13 cellular contexts compared by ENCODE assay signal in genomic region chr9:112555844-112556482, GRCh38.
DNase-seq lines count a peak whose midpoint lies in the region; ATAC-seq, FAIRE-seq and TF ChIP-seq lines count a peak whose summit lies in the region.
"Had no signal": no experiment of that assay in that cellular context is flagged by ENCODE, and none has a peak within 500 bp of the region (broad histone marks: within the 10 kb centered on the region; RNA-seq: fewer than 3 reads in every experiment).

No MANE protein-coding gene starts in this region.

- DNase-seq in GM10248 (ENCODE audit: extremely low spot score) (peak; percentile 20), bronchial epithelial cell (ENCODE audit: low read depth) (peak; percentile 6), mesenchymal stem cell (no peak), right atrium auricular region (ENCODE audit: low spot score) (no peak), C1 segment of cervical spinal cord (lab: John Stamatoyannopoulos, UW) (no peak), psoas muscle (no peak)
- DNase-seq: activated effector memory CD4-positive, alpha-beta T cell treated with anti-CD3 and anti-CD28 coated beads, Interleukin-2, amount 50 U/mL, for 16 hours; aorta; cortex of kidney; islet precursor cell had no signal

- H4K8ac ChIP-seq in mesenchymal stem cell (ENCODE audit: low read length) = no peak overlapping the region

- H3K4ac ChIP-seq in mesenchymal stem cell (ENCODE audit: low read depth in 1 of 2, low read length in 2 of 2) = no peak overlapping the region

- peaks cover 26% of the 10 kb centered on the region for H3K79me1 ChIP-seq in mesenchymal stem cell (replicated peaks; ENCODE audit: low read length, poor library complexity, severe bottlenecking)

- H3K9me3 ChIP-seq in HEK293 (ENCODE audit: control insufficient read depth, insufficient read depth, low read depth, low read length) (no peaks in the 10 kb centered on the region), mesenchymal stem cell (ENCODE audit: control insufficient read depth, low read length) (no peaks in the 10 kb centered on the region), right atrium auricular region (no peaks in the 10 kb centered on the region), psoas muscle (no peaks in the 10 kb centered on the region)
- H3K9me3 ChIP-seq: SJSA1 had no signal

- H3K36me3 ChIP-seq in HEK293 (ENCODE audit: control insufficient read depth in 2 of 2, insufficient read depth in 1 of 2, low read length in 2 of 2) (no peaks in the 10 kb centered on the region), bronchial epithelial cell (ENCODE audit: control insufficient read depth, insufficient read depth, low read length) (no peaks in the 10 kb centered on the region), mesenchymal stem cell (ENCODE audit: control insufficient read depth in 1 of 2, insufficient read depth in 2 of 2, low read depth in 1 of 2, low read length in 2 of 2) (no peaks in the 10 kb centered on the region), right atrium auricular region (no peaks in the 10 kb centered on the region), psoas muscle (ENCODE audit: insufficient read depth in 1 of 2, low read depth in 1 of 2) (no peaks in the 10 kb centered on the region)
- H3K36me3 ChIP-seq: SJSA1 had no signal

- intact Hi-C loops in psoas muscle (cut with DNase I) = no loop called here

- peak overlapping the region in 1 of 2 experiments; percentile 48 for H3K18ac ChIP-seq in mesenchymal stem cell (ENCODE audit: low read depth in 1 of 2, low read length in 2 of 2)

- CTCF ChIA-PET in GM10248 (lab: Yijun Ruan, JAX) (interaction anchor here (1.0 to 2.1 kb wide), 3 partner anchors 12 to 14 kb away, joined by 3 to 8 read pairs (median 4); no protein-coding TSS in a partner anchor), HEK293 (lab: Yijun Ruan, JAX) (interaction anchor here (0.6 kb wide), 2 partner anchors 241 to 299 kb away, joined by 3 to 4 read pairs; no protein-coding TSS in a partner anchor)

- H3K4me1 ChIP-seq in HEK293 (ENCODE audit: control insufficient read depth, insufficient read depth, low read length) = no peaks in the 10 kb centered on the region
- H3K4me1 ChIP-seq in mesenchymal stem cell (ENCODE audit: control insufficient read depth, insufficient read depth, low read depth, low read length) = peaks cover 5% of the 10 kb centered on the region
- H3K4me1 ChIP-seq in right atrium auricular region = peaks cover 0 to 21% of the 10 kb centered on the region in 2 donors
- peaks cover 16% of the 10 kb centered on the region for H3K4me1 ChIP-seq in psoas muscle

- FAIRE-seq in bronchial epithelial cell (lab: Jason Lieb, UNC) = no peak

- H4K91ac ChIP-seq in mesenchymal stem cell (ENCODE audit: low read length) = peak overlapping the region; percentile 29

- peak overlapping the region; percentile 58 for H2AK5ac ChIP-seq in mesenchymal stem cell (ENCODE audit: low read length, severe bottlenecking)

- H3K23ac ChIP-seq in mesenchymal stem cell (ENCODE audit: low read length in 2 of 2) = no peak overlapping the region

- TF ChIP-seq CTCF in GM10248 (IDR thresholded peaks at IDR 0.05; ENCODE audit: control extremely low read depth, extremely low read depth, low read depth, missing control alignments) (no peak), HEK293 (tag by site-specific recombination; IDR thresholded peaks at IDR 0.05) (no peak), bronchial epithelial cell (IDR thresholded peaks at IDR 0.05; ENCODE audit: insufficient read depth, low read length, severe bottlenecking) (no peak), right atrium auricular region (IDR thresholded peaks at IDR 0.05) (no peak), psoas muscle (IDR thresholded peaks at IDR 0.05) (no peak)

- no peak overlapping the region for H2BK12ac ChIP-seq in mesenchymal stem cell (ENCODE audit: low read length in 2 of 2)

- H2BK5ac ChIP-seq in mesenchymal stem cell (ENCODE audit: low read depth, low read length, poor library complexity, severe bottlenecking) = no peak overlapping the region

- no peak overlapping the region for H2AFZ ChIP-seq in mesenchymal stem cell (ENCODE audit: low read depth, low read length)

- ATAC-seq in GM18502 (IDR thresholded peaks at IDR 0.05; ENCODE audit: poor library complexity, unreplicated experiment) (no peak), psoas muscle (no peak)

- POLR2A ChIA-PET in GM10248 (lab: Yijun Ruan, JAX) (no interaction called here), HEK293 (lab: Yijun Ruan, JAX) (interaction anchor here (0.5 kb wide), 1 partner anchor 139 kb away, joined by 4 read pairs; no protein-coding TSS in a partner anchor)

- H3K27me3 ChIP-seq in bronchial epithelial cell (ENCODE audit: control insufficient read depth, insufficient read depth, low read length) = no peaks in the 10 kb centered on the region
- no peaks in the 10 kb centered on the region for H3K27me3 ChIP-seq in mesenchymal stem cell (ENCODE audit: control insufficient read depth in 1 of 2, insufficient read depth in 1 of 2, low read length in 2 of 2)
- no peaks in the 10 kb centered on the region for H3K27me3 ChIP-seq in right atrium auricular region
- no peaks in the 10 kb centered on the region for H3K27me3 ChIP-seq in psoas muscle (ENCODE audit: insufficient read depth in 3 of 3, low read length in 2 of 3)
- H3K27me3 ChIP-seq: SJSA1 had no signal

- H3K14ac ChIP-seq in mesenchymal stem cell (ENCODE audit: low read length in 2 of 2) = no peak overlapping the region

- WGBS in mesenchymal stem cell = 92% methylated on average over 8 of the region's 9 CpGs
- WGBS in psoas muscle, 3 donors = 89 to 95% (median 91%) methylated on average over 9 of the region's 9 CpGs

- no peak overlapping the region for H2BK15ac ChIP-seq in mesenchymal stem cell (ENCODE audit: low read depth, poor library complexity, severe bottlenecking)

- H2BK120ac ChIP-seq in mesenchymal stem cell (ENCODE audit: low read depth, low read length) = no peak overlapping the region

- H3K4me3 ChIP-seq in HEK293 (ENCODE audit: low read depth, low read length) = no peak overlapping the region
- no peak overlapping the region for H3K4me3 ChIP-seq in bronchial epithelial cell (ENCODE audit: low read depth, low read length)
- H3K4me3 ChIP-seq in mesenchymal stem cell (ENCODE audit: insufficient read depth in 1 of 2, low read depth in 1 of 2, low read length in 2 of 2) = no peak overlapping the region
- no peak overlapping the region for H3K4me3 ChIP-seq in right atrium auricular region
- H3K4me3 ChIP-seq in psoas muscle = no peak overlapping the region
- H3K4me3 ChIP-seq: SJSA1 had no signal

- H3K27ac ChIP-seq in HEK293 (ENCODE audit: extremely low read depth, low read depth, low read length) (no peak overlapping the region), mesenchymal stem cell (ENCODE audit: low read length, poor library complexity, severe bottlenecking) (no peak overlapping the region), right atrium auricular region (no peak overlapping the region), psoas muscle (no peak overlapping the region)

- H3K9ac ChIP-seq in mesenchymal stem cell (ENCODE audit: low read length) = no peak overlapping the region

- no peak overlapping the region for H3K4me2 ChIP-seq in mesenchymal stem cell (ENCODE audit: low read length, poor library complexity, severe bottlenecking)

TF ChIP-seq in HEK293, 187 proteins besides CTCF, POLR2A, EP300 and RAD21:
- TF ChIP-seq ZNF18 (tag by site-specific recombination; IDR thresholded peaks at IDR 0.05) = no peak
- 0 out of 2 replicates have a peak, but pooled peaks have one; percentile 34 for TF ChIP-seq PRDM10 (tag by site-specific recombination; IDR thresholded peaks at IDR 0.05)

Comparison
In these comparisons a context has a peak if more than half of its experiments do, and no peak if none do; other contexts are left out.
1. DNase-seq: peak in GM10248 (single experiment) and bronchial epithelial cell (single experiment); none in mesenchymal stem cell (single experiment), right atrium auricular region (single experiment), C1 segment of cervical spinal cord (0 of 14) and psoas muscle (0 of 2).